10 cellular contexts compared by ENCODE assay signal in genomic region chr3:10322355-10322715, GRCh38. TPM values are rescaled to one million over a fixed set of nuclear protein-coding genes. Genes with fewer than 3 reads are reported as not detected.
DNase-seq lines count a peak whose midpoint lies in the region; ATAC-seq lines count a peak whose summit lies in the region.
"Had no signal": no experiment of that assay in that cellular context is flagged by ENCODE, and none has a peak within 500 bp of the region (broad histone marks: within the 10 kb centered on the region; RNA-seq: fewer than 3 reads in every experiment).

No MANE protein-coding gene starts in this region.

- intact Hi-C loops in naive thymus-derived CD4-positive, alpha-beta T cell (cut with micrococcal nuclease), result loop anchor here (1.0 to 10.0 kb wide), 4 partner anchors 60 to 968 kb away; partner anchors contain the start of gene CRELD1 (in 1 of the 2)

- H3K4me3 Mint-ChIP-seq in activated CD4-positive, alpha-beta memory T cell treated with anti-CD3 and anti-CD28 coated beads, Interleukin-2, amount 10 ng/mL, durations not matched to agents 7 days and 5 days, result no peak overlapping the region
- H3K4me3 Mint-ChIP-seq in naive thymus-derived CD4-positive, alpha-beta T cell, result peak overlapping the region in 5 of 10 donors; percentile 5 to 85 (median 32)
- H3K4me3 Mint-ChIP-seq: dendritic cell treated with granulocyte-macrophage colony-stimulating factor and Interleukin-4, amounts not matched to agents 40 ng/mL and 50 ng/mL, for 4 days had no signal

- CTCF ChIA-PET in activated CD4-positive, alpha-beta memory T cell treated with anti-CD3 and anti-CD28 coated beads, Interleukin-2, amount 10 ng/mL, durations not matched to agents 7 days and 5 days (lab: Charles Lee), result interaction anchor here (0.6 to 3.3 kb wide), 14 partner anchors 10 to 1435 kb away, joined by 3 to 38 read pairs (median 5); partner anchors contain the start of genes CRELD1, FANCD2, JAGN1 and VHL
- CTCF ChIA-PET in naive thymus-derived CD4-positive, alpha-beta T cell (lab: Charles Lee), result no interaction called here

- no peak for ATAC-seq in naive thymus-derived CD4-positive, alpha-beta T cell
- no peak for ATAC-seq in HG03565 (IDR thresholded peaks at IDR 0.05; ENCODE audit: unreplicated experiment)
- no peak for ATAC-seq in HG03457 (IDR thresholded peaks at IDR 0.05; ENCODE audit: unreplicated experiment)
- ATAC-seq in HG03378 (IDR thresholded peaks at IDR 0.05; ENCODE audit: unreplicated experiment), result no peak

- H3K4me1 Mint-ChIP-seq in activated CD4-positive, alpha-beta memory T cell treated with anti-CD3 and anti-CD28 coated beads, Interleukin-2, amount 10 ng/mL, durations not matched to agents 7 days and 5 days, result peaks cover 26% of the 10 kb centered on the region
- H3K4me1 Mint-ChIP-seq in naive thymus-derived CD4-positive, alpha-beta T cell, result peaks cover 5 to 40% (median 30%) of the 10 kb centered on the region in 7 donors

- peaks cover 12 to 22% of the 10 kb centered on the region in 2 donors for H3K4me1 ChIP-seq in naive thymus-derived CD4-positive, alpha-beta T cell (ENCODE audit: control insufficient read depth in 2 of 2, insufficient read depth in 2 of 2, low read length in 2 of 2)

- no peak overlapping the region for H3K4me3 ChIP-seq in naive thymus-derived CD4-positive, alpha-beta T cell (ENCODE audit: low read length)
- H3K4me3 ChIP-seq: thoracic aorta had no signal

- peaks cover 3% of the 10 kb centered on the region for H3K36me3 Mint-ChIP-seq in activated CD4-positive, alpha-beta memory T cell treated with anti-CD3 and anti-CD28 coated beads, Interleukin-2, amount 10 ng/mL, durations not matched to agents 7 days and 5 days (ENCODE audit: low read depth)
- peaks cover 0 to 8% (median 0%) of the 10 kb centered on the region in 5 donors for H3K36me3 Mint-ChIP-seq in naive thymus-derived CD4-positive, alpha-beta T cell

- H3K27ac Mint-ChIP-seq in activated CD4-positive, alpha-beta memory T cell treated with anti-CD3 and anti-CD28 coated beads, Interleukin-2, amount 10 ng/mL, durations not matched to agents 7 days and 5 days, result no peak overlapping the region
- H3K27ac Mint-ChIP-seq in naive thymus-derived CD4-positive, alpha-beta T cell, result peak overlapping the region in 8 of 9 donors; percentile 0 to 97 (median 86)

- H3K27ac ChIP-seq in naive thymus-derived CD4-positive, alpha-beta T cell (ENCODE audit: low read depth, low read length), result no peak overlapping the region
- H3K27ac ChIP-seq: thoracic aorta had no signal

- H3K27me3 Mint-ChIP-seq in activated CD4-positive, alpha-beta memory T cell treated with anti-CD3 and anti-CD28 coated beads, Interleukin-2, amount 10 ng/mL, durations not matched to agents 7 days and 5 days, result peaks cover 18% of the 10 kb centered on the region
- H3K27me3 Mint-ChIP-seq in naive thymus-derived CD4-positive, alpha-beta T cell, result peaks cover 0 to 27% (median 9%) of the 10 kb centered on the region in 5 donors

- H3K27me3 ChIP-seq in naive thymus-derived CD4-positive, alpha-beta T cell (ENCODE audit: control insufficient read depth in 2 of 2, insufficient read depth in 2 of 2, low read length in 2 of 2), result no peaks in the 10 kb centered on the region

- H3K9me3 Mint-ChIP-seq in activated CD4-positive, alpha-beta memory T cell treated with anti-CD3 and anti-CD28 coated beads, Interleukin-2, amount 10 ng/mL, durations not matched to agents 7 days and 5 days, result no peaks in the 10 kb centered on the region
- H3K9me3 Mint-ChIP-seq in naive thymus-derived CD4-positive, alpha-beta T cell, result no peaks in the 10 kb centered on the region
- H3K9me3 Mint-ChIP-seq: dendritic cell treated with granulocyte-macrophage colony-stimulating factor and Interleukin-4, amounts not matched to agents 40 ng/mL and 50 ng/mL, for 4 days had no signal

- peaks cover 0 to 20% (median 10%) of the 10 kb centered on the region in 3 experiments for H3K36me3 ChIP-seq in naive thymus-derived CD4-positive, alpha-beta T cell (ENCODE audit: control insufficient read depth in 2 of 3, insufficient read depth in 3 of 3, low read length in 3 of 3)

- POLR2A ChIA-PET in activated CD4-positive, alpha-beta memory T cell treated with anti-CD3 and anti-CD28 coated beads, Interleukin-2, amount 10 ng/mL, durations not matched to agents 7 days and 5 days (lab: Charles Lee), result interaction anchor here (2.3 kb wide), 2 partner anchors 181 to 388 kb away, joined by 10 to 16 read pairs; partner anchors contain the start of genes CRELD1 and VHL
- POLR2A ChIA-PET in naive thymus-derived CD4-positive, alpha-beta T cell (lab: Charles Lee), result interaction anchor here (0.7 to 3.2 kb wide), 3 partner anchors 115 to 390 kb away, joined by 3 to 21 read pairs (median 6); partner anchors contain the start of gene CRELD1

- H3K9me3 ChIP-seq in naive thymus-derived CD4-positive, alpha-beta T cell (ENCODE audit: control insufficient read depth in 2 of 3, low read length in 3 of 3), result no peaks in the 10 kb centered on the region
- H3K9me3 ChIP-seq: thoracic aorta had no signal

- DNase-seq in NCI-H2107 treated with DMSO at 0.1 percent for 48 hours (lab: John Stamatoyannopoulos, UW; ENCODE audit: unreplicated experiment) (peak; percentile 7), NCI-H2107 (lab: John Stamatoyannopoulos, UW) (no peak), HuH-7 (ENCODE audit: low spot score) (peak; percentile 95)
- peak; percentile 31 for DNase-seq in activated CD4-positive, alpha-beta memory T cell treated with anti-CD3 and anti-CD28 coated beads, Interleukin-2, amount 10 ng/mL, durations not matched to agents 7 days and 5 days
- DNase-seq in naive thymus-derived CD4-positive, alpha-beta T cell, result peak in 3 of 9 donors; percentile 12 to 32 (median 17)

RNA-seq across cellular contexts. Expression of gene SEC13, which starts 1.4 kb away (rescaled TPM):
- total RNA-seq in activated CD4-positive, alpha-beta memory T cell treated with anti-CD3 and anti-CD28 coated beads, Interleukin-2, amount 10 ng/mL, durations not matched to agents 7 days and 5 days, result 10 to 100 TPM; 84.0 to 88.8 TPM
- 10 to 100 TPM; 63.9 to 98.9 (median 71.0) TPM for total RNA-seq in naive thymus-derived CD4-positive, alpha-beta T cell
- 100 to 1,000 TPM; 129 to 131 TPM for polyA plus RNA-seq in naive thymus-derived CD4-positive, alpha-beta T cell

RNA-seq across cellular contexts. Expression of gene GHRL, which starts 29.6 kb away (rescaled TPM):
- under 1 TPM; 0.91 to 0.95 TPM for total RNA-seq in activated CD4-positive, alpha-beta memory T cell treated with anti-CD3 and anti-CD28 coated beads, Interleukin-2, amount 10 ng/mL, durations not matched to agents 7 days and 5 days
- 1 to 10 TPM in 4 of 5 experiments, under 1 TPM in 1; 0.35 to 3.8 (median 1.3) TPM for total RNA-seq in naive thymus-derived CD4-positive, alpha-beta T cell
- polyA plus RNA-seq in naive thymus-derived CD4-positive, alpha-beta T cell, result under 1 TPM; 0.67 to 0.69 TPM
